Comparison of ENCODE assay signal across 8 cellular contexts in the genomic region with DNA sequence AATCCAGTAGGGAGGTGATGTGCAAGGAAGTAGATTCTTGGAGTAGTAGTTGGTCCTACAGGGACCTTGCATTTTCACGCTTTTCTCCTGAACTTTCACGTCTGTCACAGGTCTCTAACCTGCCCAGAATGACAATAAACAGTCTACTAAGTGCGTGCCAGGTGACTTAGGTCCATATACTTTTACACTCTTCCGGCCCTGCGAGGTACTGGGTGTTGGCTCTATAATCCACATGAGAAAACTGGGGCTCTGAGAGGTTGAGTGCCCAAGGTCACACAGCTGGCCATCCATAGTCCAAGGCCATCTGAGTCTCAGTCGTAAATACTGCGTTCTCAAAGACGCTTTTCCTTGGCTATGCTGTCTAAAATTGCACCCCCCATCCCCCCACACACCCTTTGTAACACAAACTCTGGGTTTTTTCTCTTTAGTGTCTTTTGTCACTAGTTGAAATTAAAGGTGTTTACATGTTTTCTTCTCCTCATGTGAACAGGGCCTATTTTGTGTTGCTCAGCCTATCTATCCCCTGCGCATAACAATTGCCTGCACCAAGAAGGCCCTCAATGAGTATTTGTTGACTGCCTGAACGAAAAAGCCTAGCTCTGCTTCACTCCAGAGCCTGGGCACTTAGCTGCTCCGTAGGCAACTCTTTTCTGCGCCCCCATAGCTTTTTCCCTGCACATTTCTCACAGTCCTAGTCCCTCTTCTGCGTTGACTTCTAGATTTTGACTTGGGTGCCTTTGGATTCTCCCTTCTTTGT. TPM values are rescaled to one million over a fixed set of nuclear protein-coding genes. Genes with fewer than 3 reads are reported as not detected.
A peak's percentile ranks its signal among the peaks of the same experiment; 100 is the strongest.
DNase-seq lines count a peak whose midpoint lies in the region; ATAC-seq and TF ChIP-seq lines count a peak whose summit lies in the region.

No MANE protein-coding gene starts in this region.

- peak; percentile 3 for ATAC-seq in GM18909 (IDR thresholded peaks at IDR 0.05; ENCODE audit: poor library complexity, unreplicated experiment)
- peak; percentile 16 for ATAC-seq in HG03460 (IDR thresholded peaks at IDR 0.05; ENCODE audit: unreplicated experiment)
- ATAC-seq in left colon = peak; percentile 85
- ATAC-seq in GM21717 (IDR thresholded peaks at IDR 0.05; ENCODE audit: unreplicated experiment) = no peak

- H3K36me3 ChIP-seq in adipocyte (ENCODE audit: control insufficient read depth, insufficient read depth, low read length, severe bottlenecking) = peaks cover 19% of the 10 kb centered on the region
- peaks cover 5 to 10% (median 9%) of the 10 kb centered on the region in 3 donors for H3K36me3 ChIP-seq in tibial artery

- peak overlapping the region; percentile 94 for H3K9ac ChIP-seq in adipocyte (ENCODE audit: low read length)

- DNase-seq in adipocyte (ENCODE audit: low read depth) = peak; percentile 10
- DNase-seq in left colon = peak; percentile 60 to 65
- DNase-seq in tibial artery = no peak
- DNase-seq in T1000 (lab: John Stamatoyannopoulos, UW) = no peak
- DNase-seq in NCI-H748 (lab: John Stamatoyannopoulos, UW; ENCODE audit: unreplicated experiment) = no peak

- peak overlapping the region; percentile 75 to 81 for H3K27ac ChIP-seq in tibial artery

- H3K9me3 ChIP-seq in adipocyte (ENCODE audit: control insufficient read depth, low read length) (no peaks in the 10 kb centered on the region), tibial artery (no peaks in the 10 kb centered on the region)

- H3K27me3 ChIP-seq in adipocyte (replicated peaks; ENCODE audit: control insufficient read depth, insufficient read depth, low read length) (no peaks in the 10 kb centered on the region), tibial artery (no peaks in the 10 kb centered on the region)

- intact Hi-C loops in left colon (cut with DNase I, micrococcal nuclease) (no loop called here), tibial artery (cut with DNase I; ENCODE audit: low total_unique reads) (no loop called here)

- no peak for TF ChIP-seq CTCF in tibial artery (IDR thresholded peaks at IDR 0.05)

- peak overlapping the region; percentile 99 for H3K4me3 ChIP-seq in adipocyte (ENCODE audit: low read length)
- peak overlapping the region; percentile 85 to 99 for H3K4me3 ChIP-seq in tibial artery

- peaks cover 16% of the 10 kb centered on the region for H3K4me1 ChIP-seq in adipocyte (ENCODE audit: control insufficient read depth, insufficient read depth, low read length)
- H3K4me1 ChIP-seq in tibial artery = peaks cover 0 to 30% (median 13%) of the 10 kb centered on the region in 4 donors

RNA-seq across cellular contexts. Expression of a gene that starts 0.9 kb away (rescaled TPM):
- 100 to 1,000 TPM in 1 of 2 donors, 10 to 100 TPM in 1; 82.8 to 113 TPM for total RNA-seq in left colon

RNA-seq across cellular contexts. Expression of a gene that starts 35.3 kb away (rescaled TPM):
- total RNA-seq in left colon = under 1 TPM; 0.09 to 0.17 TPM

Comparison
In these comparisons a context has a peak if more than half of its experiments do, and no peak if none do; other contexts are left out.
1. DNase-seq: peak in adipocyte (single experiment) and left colon (2 of 2); none in tibial artery (0 of 2), T1000 (single experiment) and NCI-H748 (single experiment).